1 cellular context compared by ENCODE assay signal in genomic region chr12:1369942-1370620, GRCh38.
TF ChIP-seq lines count a peak whose summit lies in the region.

No MANE protein-coding gene starts in this region.

TF ChIP-seq in GM23338, 12 proteins besides CTCF, POLR2A, EP300 and RAD21 (continued from another document):
- TF ChIP-seq ZNF462 (CRISPR knock-in tag; IDR thresholded peaks at IDR 0.05), result no peak
- TF ChIP-seq ZNF331 (CRISPR knock-in tag; IDR thresholded peaks at IDR 0.05; ENCODE audit: low read depth), result no peak
- no peak for TF ChIP-seq NANOG (IDR thresholded peaks at IDR 0.05; ENCODE audit: borderline replicate concordance)
- TF ChIP-seq REST (IDR thresholded peaks at IDR 0.05; ENCODE audit: unreplicated experiment), result no peak
- TF ChIP-seq EZH2phosphoT487 (IDR thresholded peaks at IDR 0.05; ENCODE audit: unreplicated experiment), result no peak
- no peak for TF ChIP-seq JUNB (IDR thresholded peaks at IDR 0.05; ENCODE audit: unreplicated experiment)
TF ChIP-seq in GM23338: peak in this region for 0.
